ENCODE assay signal across 22 cellular contexts in the genomic region with DNA sequence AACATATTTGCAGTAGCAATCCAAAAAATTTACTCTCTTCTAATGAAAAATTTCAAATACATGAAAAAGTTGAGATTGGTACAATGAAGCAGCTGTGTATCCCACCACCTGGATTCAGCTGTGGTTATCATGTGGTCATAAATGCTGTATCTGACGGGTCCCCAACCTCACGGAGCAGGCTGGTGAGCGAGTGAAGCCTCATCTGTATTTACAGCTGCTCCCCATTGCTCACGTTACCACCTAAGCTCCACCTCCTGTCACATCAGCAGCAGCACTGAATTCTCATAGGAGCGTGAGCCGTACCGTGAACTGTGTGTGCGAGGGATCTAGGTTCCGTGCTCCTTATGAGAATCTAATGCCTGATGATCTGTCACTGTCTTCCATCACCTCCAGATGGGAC.
"Had no signal": no experiment of that assay in that cellular context is flagged by ENCODE, and none has a peak within 500 bp of the region (broad histone marks: within the 10 kb centered on the region; RNA-seq: fewer than 3 reads in every experiment).

No MANE protein-coding gene starts in this region.

- H3K4me3 ChIP-seq: lower lobe of right lung, ovary, right atrium auricular region, spleen, tibial nerve, uterus had no signal

- ATAC-seq: left cardiac atrium; left ventricle myocardium superior; lower lobe of right lung; naive thymus-derived CD4-positive, alpha-beta T cell; natural killer cell treated with Interleukin-12 subunit alpha and Interleukin-12 subunit beta and Interleukin-15 and Interleukin-18, amount 100 ng/mL, for 72 hours; sciatic nerve; stimulated activated effector memory CD8-positive, alpha-beta T cell treated with anti-CD3 and anti-CD28 coated beads, Interleukin-12 subunit alpha, Interleukin-12 subunit beta, amount 100 ng/mL, for 72 hours; stimulated activated naive CD8-positive, alpha-beta T cell treated with anti-CD3 and anti-CD28 coated beads, Interleukin-15, amount 100 ng/mL, for 72 hours had no signal

- H3K4me1 ChIP-seq: lower lobe of right lung, right atrium auricular region, tibial nerve, uterus had no signal

- H3K27me3 ChIP-seq: ovary, right atrium auricular region, tibial nerve, uterus had no signal

- H3K36me3 ChIP-seq: lower lobe of right lung, ovary, right atrium auricular region, spleen, tibial nerve, uterus had no signal

- H3K27ac ChIP-seq: lower lobe of right lung, ovary, right atrium auricular region, spleen, tibial nerve, uterus had no signal

- H3K9me3 ChIP-seq: lower lobe of right lung, ovary, right atrium auricular region, spleen, tibial nerve, uterus had no signal

- FAIRE-seq: keratinocyte, small intestine had no signal

- DNase-seq: hippocampal formation; kidney glomerular epithelial cell; left cardiac atrium; left ventricle myocardium superior; lower lobe of right lung; mammary epithelial cell; mesenchymal stem cell; naive thymus-derived CD4-positive, alpha-beta T cell; ovary; small intestine; spleen; stimulated activated CD4-positive, alpha-beta T cell treated with anti-CD3 and anti-CD28 coated beads, Interleukin-4, amount 100 ng/mL, for 24 hours; stimulated activated naive CD4-positive, alpha-beta T cell treated with Interleukin-2 at 50 U/mL for 16 hours; stimulated activated naive CD8-positive, alpha-beta T cell treated with anti-CD3 and anti-CD28 coated beads, Interleukin-15, amount 100 ng/mL, for 72 hours; substantia nigra; uterus had no signal
